Comparison of ENCODE assay signal across 8 cellular contexts in the genomic region with DNA sequence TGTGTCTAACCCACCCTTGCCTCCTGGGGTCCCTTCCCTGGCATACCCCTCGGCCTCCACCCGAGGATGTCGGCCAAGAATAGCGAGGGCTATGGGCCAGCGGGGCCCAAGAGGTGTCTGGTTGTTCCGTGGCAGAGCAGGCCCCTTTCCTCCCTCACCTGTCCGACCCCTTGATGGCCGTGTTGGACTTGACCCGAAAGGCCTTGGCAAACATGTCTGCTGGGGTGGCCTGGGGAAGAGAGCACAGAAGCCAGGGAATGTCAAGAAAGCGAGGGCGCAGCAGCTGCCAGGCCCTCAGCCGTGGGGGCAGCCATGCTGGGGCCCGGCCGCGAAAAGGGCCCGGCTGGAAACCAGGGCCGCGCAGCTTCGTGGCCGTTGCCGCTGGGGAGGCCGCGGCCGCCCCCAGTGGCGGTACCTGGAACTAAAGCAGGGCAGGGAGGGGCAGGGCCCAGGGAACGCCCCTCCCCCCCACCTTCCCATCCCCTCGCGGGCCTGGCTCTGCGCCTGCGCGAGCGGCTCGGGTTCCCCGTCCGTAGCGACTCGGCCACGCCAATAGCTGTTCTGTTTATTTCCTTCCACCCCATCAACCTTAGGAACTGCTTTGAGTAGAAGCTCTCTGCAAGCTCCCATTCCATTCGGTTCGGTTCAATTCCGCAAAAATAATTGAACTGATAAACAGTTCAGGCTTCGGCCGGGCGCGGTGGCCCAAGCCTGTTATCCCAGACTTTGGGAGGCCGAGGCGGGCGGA.
DNase-seq lines count a peak whose midpoint lies in the region; ATAC-seq and TF ChIP-seq lines count a peak whose summit lies in the region.

A gene with protein sequence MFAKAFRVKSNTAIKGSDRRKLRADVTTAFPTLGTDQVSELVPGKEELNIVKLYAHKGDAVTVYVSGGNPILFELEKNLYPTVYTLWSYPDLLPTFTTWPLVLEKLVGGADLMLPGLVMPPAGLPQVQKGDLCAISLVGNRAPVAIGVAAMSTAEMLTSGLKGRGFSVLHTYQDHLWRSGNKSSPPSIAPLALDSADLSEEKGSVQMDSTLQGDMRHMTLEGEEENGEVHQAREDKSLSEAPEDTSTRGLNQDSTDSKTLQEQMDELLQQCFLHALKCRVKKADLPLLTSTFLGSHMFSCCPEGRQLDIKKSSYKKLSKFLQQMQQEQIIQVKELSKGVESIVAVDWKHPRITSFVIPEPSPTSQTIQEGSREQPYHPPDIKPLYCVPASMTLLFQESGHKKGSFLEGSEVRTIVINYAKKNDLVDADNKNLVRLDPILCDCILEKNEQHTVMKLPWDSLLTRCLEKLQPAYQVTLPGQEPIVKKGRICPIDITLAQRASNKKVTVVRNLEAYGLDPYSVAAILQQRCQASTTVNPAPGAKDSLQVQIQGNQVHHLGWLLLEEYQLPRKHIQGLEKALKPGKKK (minus strand): TSS at position 337 of the 748 bp plus-strand sequence. CDS start 123 bp downstream, at position 214.

- H3K4me1 ChIP-seq in iPS-20b (ENCODE audit: insufficient read depth, low read length), result peaks cover 4% of the 10 kb centered on the region; the same call in 1 of the 2 replicates

- POLR2A ChIA-PET in AG04449 (lab: Yijun Ruan, JAX), result interaction anchor here (0.6 to 1.2 kb wide), 4 partner anchors 10 to 63 kb away, joined by 3 to 9 read pairs (median 4); partner anchors contain the start of gene DYRK3

- peak within 1 kb of the TSS; percentile 95 for H3K4me3 ChIP-seq in AG04449 (ENCODE audit: low read depth, low read length)
- H3K4me3 ChIP-seq in iPS-20b (ENCODE audit: low read length), result peak within 1 kb of the TSS; percentile 86
- peak within 1 kb of the TSS; percentile 52 to 70 (median 64) for H3K4me3 ChIP-seq in skin epidermis

- peak; percentile 99 for TF ChIP-seq CTCF in AG04449 (IDR thresholded peaks at IDR 0.05; ENCODE audit: insufficient read depth, low read length, missing control alignments)
- TF ChIP-seq CTCF in VCaP (conservative IDR thresholded peaks at IDR 0.05), result peak; percentile 95

- CTCF ChIA-PET in AG04449 (lab: Yijun Ruan, JAX), result interaction anchor here (0.7 to 11.5 kb wide), 37 partner anchors 8 to 435 kb away, joined by 3 to 265 read pairs (median 4); partner anchors contain the start of genes DYRK3 and RASSF5

- H3K9me3 ChIP-seq in iPS-20b (ENCODE audit: insufficient read depth, low read depth, low read length), result no peaks in the 10 kb centered on the region

- no peak for DNase-seq in AG04449 (ENCODE audit: low read depth, low spot score)
- peak; percentile 97 for DNase-seq in NCI-H2227 (lab: John Stamatoyannopoulos, UW; ENCODE audit: unreplicated experiment)
- peak; percentile 97 to 98 for DNase-seq in T47D (ENCODE audit: low read depth in 1 of 2, low spot score in 1 of 2)

- H3K27ac ChIP-seq in VCaP (peak within 1 kb of the TSS; percentile 86), iPS-20b (ENCODE audit: low read length) (peak within 1 kb of the TSS; percentile 50), skin epidermis (peak within 1 kb of the TSS; percentile 63 to 96 (median 87))

- peak within 1 kb of the TSS; percentile 92 for H3K9ac ChIP-seq in iPS-20b (ENCODE audit: low read depth, low read length)

- H3K36me3 ChIP-seq in iPS-20b (ENCODE audit: insufficient read depth, low read depth, low read length), result peaks cover 9% of the 10 kb centered on the region; the same call in 1 of the 2 replicates

- in situ Hi-C loops in T47D (cut with HindIII; ENCODE audit: low pct_unique_long_range_greater_than_20kb, low sequenced_read_pairs), result no loop called here

- no peaks in the 10 kb centered on the region for H3K27me3 ChIP-seq in iPS-20b (ENCODE audit: insufficient read depth, low read length)

- ATAC-seq in GM18873 (IDR thresholded peaks at IDR 0.05; ENCODE audit: low FRiP score, unreplicated experiment) (peak; percentile 63), HG03135 (IDR thresholded peaks at IDR 0.05; ENCODE audit: unreplicated experiment) (peak; percentile 86)
